ENCODE assay signal across 11 cellular contexts in genomic region chr15:59329570-59330350, GRCh38. TPM values are rescaled to one million over a fixed set of nuclear protein-coding genes. Genes with fewer than 3 reads are reported as not detected.
DNase-seq lines count a peak whose midpoint lies in the region; ATAC-seq and TF ChIP-seq lines count a peak whose summit lies in the region.
"Had no signal": no experiment of that assay in that cellular context is flagged by ENCODE, and none has a peak within 500 bp of the region (broad histone marks: within the 10 kb centered on the region; RNA-seq: fewer than 3 reads in every experiment).

No MANE protein-coding gene starts in this region.

- peaks cover 15% of the 10 kb centered on the region for H3K4me1 Mint-ChIP-seq in mesothelial cell of epicardium
- H3K4me1 Mint-ChIP-seq in naive thymus-derived CD8-positive, alpha-beta T cell: peaks cover 5 to 45% (median 7%) of the 10 kb centered on the region in 4 donors
- H3K4me1 Mint-ChIP-seq: CD4-positive, CD25-positive, alpha-beta regulatory T cell had no signal

- no peak for ATAC-seq in GM21717 (IDR thresholded peaks at IDR 0.05; ENCODE audit: unreplicated experiment)
- ATAC-seq in naive thymus-derived CD8-positive, alpha-beta T cell: no peak

- peak; percentile 96 for DNase-seq in ACHN
- DNase-seq in HT-29 (ENCODE audit: low spot score): peak; percentile 89
- DNase-seq in choroid plexus epithelial cell (ENCODE audit: low read depth): peak; percentile 94
- DNase-seq in mesothelial cell of epicardium (ENCODE audit: low spot score in 2 of 2, unreplicated experiment in 2 of 2): no peak
- DNase-seq in NOMO-1 treated with dmso at 0.1 percent for 144 hours (lab: John Stamatoyannopoulos, UW; ENCODE audit: unreplicated experiment): no peak
- DNase-seq in putamen (ENCODE audit: low spot score): no peak
- no peak for DNase-seq in naive thymus-derived CD8-positive, alpha-beta T cell
- DNase-seq: CD4-positive, CD25-positive, alpha-beta regulatory T cell; NCI-H510A treated with DMSO at 0.1 percent for 48 hours had no signal

- no peaks in the 10 kb centered on the region for H3K9me3 Mint-ChIP-seq in mesothelial cell of epicardium
- H3K9me3 Mint-ChIP-seq in naive thymus-derived CD8-positive, alpha-beta T cell: no peaks in the 10 kb centered on the region
- H3K9me3 Mint-ChIP-seq: CD4-positive, CD25-positive, alpha-beta regulatory T cell had no signal

- H3K4me3 ChIP-seq in choroid plexus epithelial cell (ENCODE audit: low read depth, low read length): no peak overlapping the region
- H3K4me3 ChIP-seq: vagina had no signal

- H3K36me3 Mint-ChIP-seq in mesothelial cell of epicardium: no peaks in the 10 kb centered on the region
- no peaks in the 10 kb centered on the region for H3K36me3 Mint-ChIP-seq in naive thymus-derived CD8-positive, alpha-beta T cell
- H3K36me3 Mint-ChIP-seq: CD4-positive, CD25-positive, alpha-beta regulatory T cell had no signal

- POLR2A ChIA-PET in naive thymus-derived CD8-positive, alpha-beta T cell (lab: Charles Lee): no interaction called here

- no peak for TF ChIP-seq CTCF in choroid plexus epithelial cell (conservative IDR thresholded peaks at IDR 0.05; ENCODE audit: low read depth, low read length)
- no peak for TF ChIP-seq CTCF in mesothelial cell of epicardium (IDR thresholded peaks at IDR 0.05; ENCODE audit: unreplicated experiment)

- peak overlapping the region; percentile 63 for H3K27ac Mint-ChIP-seq in mesothelial cell of epicardium
- H3K27ac Mint-ChIP-seq in naive thymus-derived CD8-positive, alpha-beta T cell: no peak overlapping the region
- H3K27ac Mint-ChIP-seq: CD4-positive, CD25-positive, alpha-beta regulatory T cell had no signal

- H3K4me3 Mint-ChIP-seq in mesothelial cell of epicardium: no peak overlapping the region
- no peak overlapping the region for H3K4me3 Mint-ChIP-seq in naive thymus-derived CD8-positive, alpha-beta T cell
- H3K4me3 Mint-ChIP-seq: CD4-positive, CD25-positive, alpha-beta regulatory T cell had no signal

- H3K27me3 Mint-ChIP-seq in mesothelial cell of epicardium (ENCODE audit: low read depth): no peaks in the 10 kb centered on the region
- H3K27me3 Mint-ChIP-seq in naive thymus-derived CD8-positive, alpha-beta T cell: peaks cover 0 to 4% (median 0%) of the 10 kb centered on the region in 5 donors

- in situ Hi-C loops in ACHN (cut with HindIII; ENCODE audit: low pct_ligation_motif_present, low pct_unique_long_range_greater_than_20kb, low sequenced_read_pairs): no loop called here

RNA-seq across cellular contexts. Expression of gene MYO1E, which starts 42.9 kb away (rescaled TPM):
- 77.4 and 86.2 TPM in 2 replicates for total RNA-seq in HT-29 (2014; rRNA removed; shearing (Covaris generic))
- 48.2 to 54.2 TPM (median 53.2 TPM) in 3 replicates for total RNA-seq in mesothelial cell of epicardium
- 1 to 10 TPM; 4.8 to 7.4 TPM for total RNA-seq in naive thymus-derived CD8-positive, alpha-beta T cell
- 1 to 10 TPM in 1 of 3 donors, under 1 TPM in 1, not detected in 1; 0.53 to 2.0 TPM for polyA plus RNA-seq in naive thymus-derived CD8-positive, alpha-beta T cell

Comparison
In these comparisons a context has a peak if more than half of its experiments do, and no peak if none do; other contexts are left out.
1. DNase-seq: peak in ACHN (single experiment), HT-29 (single experiment) and choroid plexus epithelial cell (single experiment); none in mesothelial cell of epicardium (0 of 2), NOMO-1 treated with dmso at 0.1 percent for 144 hours (single experiment), putamen (single experiment) and naive thymus-derived CD8-positive, alpha-beta T cell (0 of 10).